2 cellular contexts compared by ENCODE assay signal in genomic region chr3:189301479-189301878, GRCh38.
TF ChIP-seq lines count a peak whose summit lies in the region.

No MANE protein-coding gene starts in this region.

TF ChIP-seq in H1, 55 proteins besides CTCF, POLR2A, EP300 and RAD21:
- TF ChIP-seq TAF1 (IDR thresholded peaks at IDR 0.05; ENCODE audit: low read depth, low read length), result no peak
- TF ChIP-seq SP4 (IDR thresholded peaks at IDR 0.05; ENCODE audit: low read length), result no peak
- no peak for TF ChIP-seq FOSL1 (IDR thresholded peaks at IDR 0.05; ENCODE audit: insufficient read depth, low read depth, low read length)
- TF ChIP-seq BRCA1 (IDR thresholded peaks at IDR 0.05; ENCODE audit: low read depth, low read length), result no peak
- TF ChIP-seq YY1 (IDR thresholded peaks at IDR 0.05; ENCODE audit: low read depth, low read length), result no peak
- TF ChIP-seq CBX5 (IDR thresholded peaks at IDR 0.05; ENCODE audit: low read depth, low read length), result no peak
- no peak for TF ChIP-seq EGR1 (IDR thresholded peaks at IDR 0.05; ENCODE audit: borderline replicate concordance, low read depth, low read length)
- no peak for TF ChIP-seq MAFK (IDR thresholded peaks at IDR 0.05; ENCODE audit: low read depth, low read length)
- TF ChIP-seq JUN (IDR thresholded peaks at IDR 0.05; ENCODE audit: low read depth, low read length), result no peak
- no peak for TF ChIP-seq SP2 (IDR thresholded peaks at IDR 0.05; ENCODE audit: low read length)
- TF ChIP-seq TCF12 (IDR thresholded peaks at IDR 0.05; ENCODE audit: low read depth, low read length), result no peak
- no peak for TF ChIP-seq USF2 (IDR thresholded peaks at IDR 0.05; ENCODE audit: low read length)

TF ChIP-seq in GM23338, 12 proteins besides CTCF, POLR2A, EP300 and RAD21:
- TF ChIP-seq ZNF462 (CRISPR knock-in tag; IDR thresholded peaks at IDR 0.05), result no peak
